Comparison of ENCODE assay signal across 1 cellular context in genomic region chr17:74752415-74752814, GRCh38.
TF ChIP-seq lines count a peak whose summit lies in the region.

No MANE protein-coding gene starts in this region.

TF ChIP-seq in HepG2, 621 proteins besides CTCF, POLR2A, EP300 and RAD21 (continues in another document):
- no peak for TF ChIP-seq CBX1 (IDR thresholded peaks at IDR 0.05; ENCODE audit: low read depth)
- TF ChIP-seq ZNF33B (CRISPR knock-in tag; IDR thresholded peaks at IDR 0.05), result no peak
- no peak; the same call in 1 of the 2 replicates for TF ChIP-seq YEATS4 (CRISPR knock-in tag; IDR thresholded peaks at IDR 0.05; ENCODE audit: borderline replicate concordance)
- no peak for TF ChIP-seq NFYC (CRISPR knock-in tag; IDR thresholded peaks at IDR 0.05)
- peak; percentile 76; the same call in 1 of the 2 replicates for TF ChIP-seq ZNF770 (CRISPR knock-in tag; IDR thresholded peaks at IDR 0.05)
- peak; percentile 22; the same call in 1 of the 2 replicates for TF ChIP-seq ISL2 (CRISPR knock-in tag; IDR thresholded peaks at IDR 0.05)
- 0 out of 2 replicates have a peak, but pooled peaks have one; percentile 57 for TF ChIP-seq ZC3H13 (CRISPR knock-in tag; IDR thresholded peaks at IDR 0.05)
- no peak for TF ChIP-seq RNF219 (CRISPR knock-in tag; IDR thresholded peaks at IDR 0.05)
- no peak for TF ChIP-seq MXI1 (IDR thresholded peaks at IDR 0.05; ENCODE audit: borderline replicate concordance, low read depth, low read length)
- TF ChIP-seq ZNF546 (CRISPR knock-in tag; conservative IDR thresholded peaks at IDR 0.05), result no peak
- no peak for TF ChIP-seq ATRX (CRISPR knock-in tag; IDR thresholded peaks at IDR 0.05; ENCODE audit: borderline replicate concordance)
- TF ChIP-seq ATF2 (CRISPR knock-in tag; IDR thresholded peaks at IDR 0.05), result no peak
- TF ChIP-seq MAX (IDR thresholded peaks at IDR 0.05), result peak; percentile 36
- 0 out of 2 replicates have a peak, but pooled peaks have one; percentile 71 for TF ChIP-seq ZNF670 (CRISPR knock-in tag; IDR thresholded peaks at IDR 0.05; ENCODE audit: borderline replicate concordance)
- TF ChIP-seq NFIC (IDR thresholded peaks at IDR 0.05; ENCODE audit: low read length), result 0 out of 2 replicates have a peak, but pooled peaks have one; percentile 54
- no peak for TF ChIP-seq ZFP36L2 (CRISPR knock-in tag; IDR thresholded peaks at IDR 0.05)
- TF ChIP-seq BHLHE40 (IDR thresholded peaks at IDR 0.05; ENCODE audit: low read length), result no peak
- no peak for TF ChIP-seq CHD2 (IDR thresholded peaks at IDR 0.05; ENCODE audit: low read depth, low read length)
- TF ChIP-seq KLF12 (CRISPR knock-in tag; IDR thresholded peaks at IDR 0.05; ENCODE audit: borderline replicate concordance), result no peak
- peak; percentile 36; the same call in 1 of the 2 replicates for TF ChIP-seq MYPOP (CRISPR knock-in tag; IDR thresholded peaks at IDR 0.05)
- TF ChIP-seq JUNB (CRISPR knock-in tag; IDR thresholded peaks at IDR 0.05; ENCODE audit: borderline replicate concordance), result no peak
- no peak for TF ChIP-seq SOX5 (CRISPR knock-in tag; IDR thresholded peaks at IDR 0.05; ENCODE audit: borderline replicate concordance)
- TF ChIP-seq GZF1 (CRISPR knock-in tag; IDR thresholded peaks at IDR 0.05), result peak; percentile 96
- TF ChIP-seq ETV5 (CRISPR knock-in tag; IDR thresholded peaks at IDR 0.05; ENCODE audit: borderline replicate concordance), result no peak; the same call in 1 of the 2 replicates
- TF ChIP-seq HCFC1 (IDR thresholded peaks at IDR 0.05; ENCODE audit: low read depth, low read length), result no peak
- no peak for TF ChIP-seq ZNF280D (CRISPR knock-in tag; IDR thresholded peaks at IDR 0.05)
- no peak for TF ChIP-seq MXD4 (CRISPR knock-in tag; IDR thresholded peaks at IDR 0.05)
- no peak for TF ChIP-seq NFKB2 (CRISPR knock-in tag; IDR thresholded peaks at IDR 0.05; ENCODE audit: borderline replicate concordance)
- TF ChIP-seq IKZF1 (IDR thresholded peaks at IDR 0.05), result no peak
- 0 out of 2 replicates have a peak, but pooled peaks have one; percentile 35 for TF ChIP-seq ZNF580 (CRISPR knock-in tag; IDR thresholded peaks at IDR 0.05; ENCODE audit: borderline replicate concordance, low read depth)
- no peak for TF ChIP-seq RAD51 (IDR thresholded peaks at IDR 0.05; ENCODE audit: borderline replicate concordance)
- TF ChIP-seq PCBP1 (IDR thresholded peaks at IDR 0.05; ENCODE audit: borderline replicate concordance, low read depth, low read length), result no peak
- no peak for TF ChIP-seq SIN3A (IDR thresholded peaks at IDR 0.05; ENCODE audit: borderline replicate concordance, low read depth, low read length)
- no peak for TF ChIP-seq PBX3 (CRISPR knock-in tag; IDR thresholded peaks at IDR 0.05; ENCODE audit: borderline replicate concordance)
- no peak for TF ChIP-seq CC2D1A (CRISPR knock-in tag; IDR thresholded peaks at IDR 0.05)
- no peak for TF ChIP-seq KAT8 (CRISPR knock-in tag; IDR thresholded peaks at IDR 0.05)
- peak; percentile 25; the same call in 1 of the 2 replicates for TF ChIP-seq GATAD2A (CRISPR knock-in tag; IDR thresholded peaks at IDR 0.05)
- TF ChIP-seq ZNF605 (CRISPR knock-in tag; IDR thresholded peaks at IDR 0.05), result no peak
- no peak for TF ChIP-seq ZNF776 (CRISPR knock-in tag; IDR thresholded peaks at IDR 0.05)
- TF ChIP-seq MIER2 (CRISPR knock-in tag; IDR thresholded peaks at IDR 0.05), result no peak
- TF ChIP-seq SP140L (CRISPR knock-in tag; IDR thresholded peaks at IDR 0.05; ENCODE audit: borderline replicate concordance), result no peak
- TF ChIP-seq ZNF263 (CRISPR knock-in tag; IDR thresholded peaks at IDR 0.05), result 0 out of 2 replicates have a peak, but pooled peaks have one; percentile 16
- no peak for TF ChIP-seq ZNF766 (CRISPR knock-in tag; IDR thresholded peaks at IDR 0.05; ENCODE audit: borderline replicate concordance)
- no peak for TF ChIP-seq ZBTB43 (CRISPR knock-in tag; conservative IDR thresholded peaks at IDR 0.05)
- TF ChIP-seq MTERF4 (CRISPR knock-in tag; IDR thresholded peaks at IDR 0.05), result no peak
- no peak for TF ChIP-seq SMAD9 (CRISPR knock-in tag; IDR thresholded peaks at IDR 0.05)
- TF ChIP-seq DMAP1 (CRISPR knock-in tag; IDR thresholded peaks at IDR 0.05), result no peak
- peak; percentile 11; the same call in 1 of the 2 replicates for TF ChIP-seq NR2F2 (IDR thresholded peaks at IDR 0.05; ENCODE audit: borderline replicate concordance, low read depth)
- TF ChIP-seq ZNF639 (CRISPR knock-in tag; conservative IDR thresholded peaks at IDR 0.05), result no peak
- TF ChIP-seq ZNF781 (CRISPR knock-in tag; IDR thresholded peaks at IDR 0.05; ENCODE audit: borderline replicate concordance, not compliant biosample characterization), result no peak
